ENCODE assay signal across 19 cellular contexts in genomic region chr7:70657989-70658578, GRCh38.
"Had no signal": no experiment of that assay in that cellular context is flagged by ENCODE, and none has a peak within 500 bp of the region (broad histone marks: within the 10 kb centered on the region; RNA-seq: fewer than 3 reads in every experiment).

No MANE protein-coding gene starts in this region.

- H3K36me3 ChIP-seq: brain microvascular endothelial cell, cardiac muscle cell, WERI-Rb-1 had no signal

- H3K36me3 Mint-ChIP-seq: activated naive CD8-positive, alpha-beta T cell; T-cell had no signal

- H3K27me3 ChIP-seq: brain microvascular endothelial cell, cardiac muscle cell had no signal

- H3K27ac Mint-ChIP-seq: activated CD4-positive, alpha-beta T cell treated with anti-CD3 and anti-CD28 coated beads for 36 hours; activated naive CD8-positive, alpha-beta T cell; T-cell had no signal

- H3K27ac ChIP-seq: brain microvascular endothelial cell, cardiac muscle cell, SK-N-MC, WERI-Rb-1 had no signal

- ATAC-seq: activated CD4-positive, alpha-beta T cell treated with anti-CD3 and anti-CD28 coated beads for 36 hours; activated T-cell treated with anti-CD3 and anti-CD28 coated beads, Interleukin-2, amount 50 U/mL, for 4 hours had no signal

- H3K27me3 Mint-ChIP-seq: activated CD4-positive, alpha-beta T cell treated with anti-CD3 and anti-CD28 coated beads for 36 hours; activated naive CD8-positive, alpha-beta T cell had no signal

- H3K4me3 Mint-ChIP-seq: activated CD4-positive, alpha-beta T cell treated with anti-CD3 and anti-CD28 coated beads for 36 hours; activated naive CD8-positive, alpha-beta T cell; activated T-cell treated with anti-CD3 and anti-CD28 coated beads, Interleukin-2, amount 50 U/mL, for 4 hours had no signal

- H3K9me3 Mint-ChIP-seq: activated T-cell treated with anti-CD3 and anti-CD28 coated beads, Interleukin-2, amount 50 U/mL, for 4 hours had no signal

- H3K4me3 ChIP-seq: cardiac muscle cell, SK-N-MC had no signal

- DNase-seq: activated CD4-positive, alpha-beta T cell treated with anti-CD3 and anti-CD28 coated beads for 36 hours; activated CD8-positive, alpha-beta memory T cell treated with anti-CD3 and anti-CD28 coated beads for 24 hours; activated effector memory CD4-positive, alpha-beta T cell treated with anti-CD3 and anti-CD28 coated beads, Interleukin-2, amount 50 U/mL, for 16 hours; activated naive CD4-positive, alpha-beta T cell treated with Interleukin-2 at 50 U/mL for 16 hours; activated T-cell treated with anti-CD3 and anti-CD28 coated beads, Interleukin-2, amount 50 U/mL, for 4 hours; amygdala; brain microvascular endothelial cell; cerebellar nuclear complex; Kasumi-1; KBM-7; NCI-H2029; NCI-H226; NCI-H526 treated with DMSO at 0.1 percent for 48 hours; NCI-H82; WERI-Rb-1 had no signal
